23 cellular contexts compared by ENCODE assay signal in genomic region chr17:82196273-82196672, GRCh38. TPM values are rescaled to one million over a fixed set of nuclear protein-coding genes. Genes with fewer than 3 reads are reported as not detected.
DNase-seq lines count a peak whose midpoint lies in the region; ATAC-seq and TF ChIP-seq lines count a peak whose summit lies in the region.
"Had no signal": no experiment of that assay in that cellular context is flagged by ENCODE, and none has a peak within 500 bp of the region (broad histone marks: within the 10 kb centered on the region; RNA-seq: fewer than 3 reads in every experiment).

No MANE protein-coding gene starts in this region.

- ATAC-seq in SK-N-SH treated with all-trans-retinoic acid at 6 μM for 48 hours (no peak), Right ventricle myocardium superior (ENCODE audit: poor library complexity) (peak; percentile 22), aorta (ENCODE audit: low FRiP score) (peak; percentile 23)
- ATAC-seq: PC-3 had no signal

- H3K27me3 ChIP-seq in SK-N-SH (ENCODE audit: insufficient read depth) (no peaks in the 10 kb centered on the region), neural progenitor cell (no peaks in the 10 kb centered on the region), aorta (ENCODE audit: control insufficient read depth in 1 of 2, insufficient read depth in 2 of 2, low read length in 1 of 2) (no peaks in the 10 kb centered on the region)

- H3F3A ChIP-seq in SK-N-SH (replicated peaks; ENCODE audit: insufficient read depth) (no peaks in the 10 kb centered on the region), neural progenitor cell (ENCODE audit: low read depth) (no peaks in the 10 kb centered on the region)

- no peak overlapping the region for H3K4me3 Mint-ChIP-seq in neural progenitor cell
- no peak overlapping the region for H3K4me3 Mint-ChIP-seq in activated naive CD4-positive, alpha-beta T cell treated with anti-CD3 and anti-CD28 coated beads for 36 hours
- H3K4me3 Mint-ChIP-seq: CD14-positive monocyte had no signal

- H3K4me3 ChIP-seq in SK-N-SH (ENCODE audit: low read depth in 2 of 2, low read length in 1 of 2), result no peak overlapping the region
- no peak overlapping the region for H3K4me3 ChIP-seq in neural progenitor cell
- no peak overlapping the region for H3K4me3 ChIP-seq in aorta (ENCODE audit: low read length in 2 of 2)
- H3K4me3 ChIP-seq: GM23248 had no signal

- H3K27ac Mint-ChIP-seq in neural progenitor cell, result peak overlapping the region; percentile 58
- no peak overlapping the region for H3K27ac Mint-ChIP-seq in activated naive CD4-positive, alpha-beta T cell treated with anti-CD3 and anti-CD28 coated beads for 36 hours

- H3K27me3 Mint-ChIP-seq in neural progenitor cell (ENCODE audit: insufficient read depth, low read depth), result peaks cover 6% of the 10 kb centered on the region
- H3K27me3 Mint-ChIP-seq in activated naive CD4-positive, alpha-beta T cell treated with anti-CD3 and anti-CD28 coated beads for 36 hours (ENCODE audit: low read depth), result no peaks in the 10 kb centered on the region

- no peaks in the 10 kb centered on the region for H3K9me2 ChIP-seq in SK-N-SH

- H3K4me1 ChIP-seq in SK-N-SH (ENCODE audit: control insufficient read depth in 1 of 2, insufficient read depth in 2 of 2, low read depth in 1 of 2, low read length in 1 of 2) (no peaks in the 10 kb centered on the region), neural progenitor cell (no peaks in the 10 kb centered on the region), aorta (ENCODE audit: control insufficient read depth in 1 of 2, insufficient read depth in 2 of 2, low read length in 2 of 2) (no peaks in the 10 kb centered on the region)

- no peak for TF ChIP-seq CTCF in SK-N-SH (IDR thresholded peaks at IDR 0.05)
- no peak for TF ChIP-seq CTCF in neural progenitor cell (IDR thresholded peaks at IDR 0.05)
- no peak for TF ChIP-seq CTCF in GM13977 (IDR thresholded peaks at IDR 0.05; ENCODE audit: extremely low read depth, insufficient read depth, missing control alignments)

- H4K20me1 ChIP-seq in SK-N-SH (ENCODE audit: insufficient read depth) (no peaks in the 10 kb centered on the region), neural progenitor cell (ENCODE audit: low read depth) (no peaks in the 10 kb centered on the region)

- no peak overlapping the region for H3K9ac ChIP-seq in SK-N-SH
- no peak overlapping the region for H3K9ac ChIP-seq in neural progenitor cell
- H3K9ac ChIP-seq: GM23248 had no signal

- no peaks in the 10 kb centered on the region for H3K4me1 Mint-ChIP-seq in neural progenitor cell
- peaks cover 33% of the 10 kb centered on the region for H3K4me1 Mint-ChIP-seq in activated naive CD4-positive, alpha-beta T cell treated with anti-CD3 and anti-CD28 coated beads for 36 hours (ENCODE audit: low read depth)

- H3K36me3 ChIP-seq in SK-N-SH (replicated peaks in 1 of 2; ENCODE audit: control insufficient read depth in 1 of 2, insufficient read depth in 2 of 2, low read length in 1 of 2), result peaks cover 56 to 59% of the 10 kb centered on the region in 2 experiments
- H3K36me3 ChIP-seq in neural progenitor cell, result no peaks in the 10 kb centered on the region
- peaks cover 0 to 7% of the 10 kb centered on the region in 2 donors for H3K36me3 ChIP-seq in aorta (ENCODE audit: control insufficient read depth in 1 of 2, insufficient read depth in 2 of 2, low read length in 1 of 2)

- no peak for TF ChIP-seq RAD21 in SK-N-SH (IDR thresholded peaks at IDR 0.05; ENCODE audit: low read length)

- in situ Hi-C loops in GM13977 (cut with MboI; ENCODE audit: low pct_unique_long_range_greater_than_20kb, low sequenced_read_pairs, unreplicated experiment), result no loop called here

- no peak overlapping the region for H3K27ac ChIP-seq in SK-N-SH (ENCODE audit: low read depth in 2 of 2, low read length in 1 of 2)
- no peak overlapping the region for H3K27ac ChIP-seq in neural progenitor cell
- no peak overlapping the region for H3K27ac ChIP-seq in aorta (ENCODE audit: low read depth in 1 of 2, low read length in 2 of 2)
- H3K27ac ChIP-seq: 22Rv1, GM23248, RWPE1 had no signal

- H2AFZ ChIP-seq in SK-N-SH (ENCODE audit: low read depth), result no peak overlapping the region
- H2AFZ ChIP-seq in neural progenitor cell (replicated peaks), result no peak overlapping the region
- H2AFZ ChIP-seq: GM23248 had no signal

- H3K4me2 ChIP-seq in SK-N-SH, result no peak overlapping the region
- no peak overlapping the region for H3K4me2 ChIP-seq in neural progenitor cell

- peak; percentile 7 for DNase-seq in SK-N-SH
- DNase-seq in Right ventricle myocardium superior, result no peak
- no peak for DNase-seq in neural progenitor cell (ENCODE audit: low spot score)
- no peak for DNase-seq in aorta
- no peak for DNase-seq in activated naive CD4-positive, alpha-beta T cell treated with anti-CD3 and anti-CD28 coated beads for 36 hours
- no peak for DNase-seq in GM13977 (ENCODE audit: low spot score)
- no peak for DNase-seq in mucosa of gallbladder (ENCODE audit: low spot score)
- DNase-seq: AML-193, DND-41, GM23248, HCEC 1CT, Kasumi-1, MM.1S, NCI-H1092, NCI-H1436 treated with DMSO at 0.1 percent for 48 hours, NCI-H2029, NCI-H2171, NCI-H526, PC-3 had no signal

- CTCF ChIA-PET in SK-N-SH (lab: Yijun Ruan, JAX), result interaction anchor here (1.7 to 6.8 kb wide), 2 partner anchors 9 to 166 kb away, joined by 5 to 37 read pairs; no protein-coding TSS in a partner anchor
- CTCF ChIA-PET in activated naive CD4-positive, alpha-beta T cell treated with anti-CD3 and anti-CD28 coated beads for 36 hours (lab: Charles Lee), result interaction anchor here (0.7 kb wide), 2 partner anchors 10 to 242 kb away, joined by 3 read pairs; no protein-coding TSS in a partner anchor

- TF ChIP-seq EP300 in SK-N-SH (IDR thresholded peaks at IDR 0.05; ENCODE audit: borderline replicate concordance in 1 of 2, low read depth in 1 of 2, low read length in 1 of 2), result no peak

- POLR2A ChIA-PET in SK-N-SH (lab: Yijun Ruan, JAX), result no interaction called here

- WGBS in SK-N-SH (ENCODE audit: low lambda C conversion rate), result 91% methylated on average over 10 of the region's 10 CpGs
- 41 to 49% methylated on average over 10 of the region's 10 CpGs for WGBS in aorta, 2 donors

- H3K36me3 Mint-ChIP-seq in neural progenitor cell, result peaks cover 32% of the 10 kb centered on the region
- peaks cover 36% of the 10 kb centered on the region for H3K36me3 Mint-ChIP-seq in activated naive CD4-positive, alpha-beta T cell treated with anti-CD3 and anti-CD28 coated beads for 36 hours (ENCODE audit: low read depth)

- H3K9me3 Mint-ChIP-seq in neural progenitor cell, result no peaks in the 10 kb centered on the region
- H3K9me3 Mint-ChIP-seq in activated naive CD4-positive, alpha-beta T cell treated with anti-CD3 and anti-CD28 coated beads for 36 hours, result no peaks in the 10 kb centered on the region

- H3K79me2 ChIP-seq in SK-N-SH (ENCODE audit: insufficient read depth) (no peaks in the 10 kb centered on the region), neural progenitor cell (ENCODE audit: low read depth) (no peaks in the 10 kb centered on the region)

- intact Hi-C loops in Right ventricle myocardium superior (cut with DNase I) (no loop called here), aorta (cut with DNase I) (no loop called here)
- intact Hi-C loops in activated naive CD4-positive, alpha-beta T cell treated with anti-CD3 and anti-CD28 coated beads for 36 hours (cut with micrococcal nuclease), result no loop called here

- H3K9me3 ChIP-seq in SK-N-SH (no peaks in the 10 kb centered on the region), neural progenitor cell (ENCODE audit: low read depth) (no peaks in the 10 kb centered on the region), aorta (ENCODE audit: control insufficient read depth, low read length) (no peaks in the 10 kb centered on the region)

TF ChIP-seq in SK-N-SH, 30 proteins besides CTCF, POLR2A, EP300 and RAD21:
- no peak for TF ChIP-seq GATA2 (CRISPR knock-in tag; IDR thresholded peaks at IDR 0.05)
- no peak for TF ChIP-seq NFIC (IDR thresholded peaks at IDR 0.05; ENCODE audit: borderline replicate concordance)
- TF ChIP-seq NRF1 (IDR thresholded peaks at IDR 0.05; ENCODE audit: low read depth, low read length), result no peak

TF ChIP-seq in SK-N-SH treated with all-trans-retinoic acid at 6 μM for 48 hours, 23 proteins besides CTCF, POLR2A, EP300 and RAD21:
- TF ChIP-seq ZC3H10 (CRISPR knock-in tag; IDR thresholded peaks at IDR 0.05) (no peak), SNAI2 (CRISPR knock-in tag; IDR thresholded peaks at IDR 0.05) (no peak), ZNF70 (CRISPR knock-in tag; IDR thresholded peaks at IDR 0.05) (no peak), GLIS3 (CRISPR knock-in tag; IDR thresholded peaks at IDR 0.05) (no peak), OSR1 (CRISPR knock-in tag; IDR thresholded peaks at IDR 0.05) (no peak), ZNF565 (CRISPR knock-in tag; conservative IDR thresholded peaks at IDR 0.05; ENCODE audit: low read depth) (no peak), BACH2 (CRISPR knock-in tag; IDR thresholded peaks at IDR 0.05; ENCODE audit: borderline replicate concordance) (no peak)

RNA-seq across cellular contexts. Expression of gene CCDC57, which starts 16.4 kb away (rescaled TPM):
- polyA plus RNA-seq in SK-N-SH (2012; rRNA removed), result 68.6 and 82.9 TPM in 2 replicates
- 11.2 and 17.5 TPM in 2 replicates for polyA plus RNA-seq in SK-N-SH (2012; cell fraction: cytosol; rRNA removed)
- polyA plus RNA-seq in SK-N-SH (2012; cell fraction: nucleus; rRNA removed), result 417 and 423 TPM in 2 replicates
- 8.6 TPM for total RNA-seq in Right ventricle myocardium superior
- total RNA-seq in neural progenitor cell (ENCODE audit: low replicate concordance), result 15.0 and 29.8 TPM in 2 replicates
- 10 to 100 TPM; 31.2 to 53.4 TPM for total RNA-seq in aorta
- 100 to 1,000 TPM in 1 of 2 donors, 10 to 100 TPM in 1; 17.8 to 145 TPM for polyA plus RNA-seq in aorta
- total RNA-seq in activated naive CD4-positive, alpha-beta T cell treated with anti-CD3 and anti-CD28 coated beads for 36 hours, result 10 to 100 TPM; 40.7 to 43.9 TPM
- total RNA-seq in mucosa of gallbladder, result 56.9 TPM

RNA-seq across cellular contexts. Expression of gene SLC16A3, which starts 32.6 kb away (rescaled TPM):
- polyA plus RNA-seq in SK-N-SH (2012; rRNA removed) (68.8 and 70.7 TPM in 2 replicates), aorta (10 to 100 TPM in 1 of 2 donors, 1 to 10 TPM in 1; 7.6 to 20.3 TPM)
- 25.2 and 42.6 TPM in 2 replicates for polyA plus RNA-seq in SK-N-SH (2012; cell fraction: cytosol; rRNA removed)
- polyA plus RNA-seq in SK-N-SH (2012; cell fraction: nucleus; rRNA removed), result 38.5 and 58.7 TPM in 2 replicates
- total RNA-seq in Right ventricle myocardium superior (10.0 TPM), neural progenitor cell (ENCODE audit: low replicate concordance) (21.0 and 82.9 TPM in 2 replicates), aorta (10 to 100 TPM; 55.6 to 96.9 TPM), mucosa of gallbladder (95.7 TPM)
- 10 to 100 TPM; 15.2 to 18.3 TPM for total RNA-seq in activated naive CD4-positive, alpha-beta T cell treated with anti-CD3 and anti-CD28 coated beads for 36 hours
